ENCODE assay signal across 1 cellular context in the genomic region with DNA sequence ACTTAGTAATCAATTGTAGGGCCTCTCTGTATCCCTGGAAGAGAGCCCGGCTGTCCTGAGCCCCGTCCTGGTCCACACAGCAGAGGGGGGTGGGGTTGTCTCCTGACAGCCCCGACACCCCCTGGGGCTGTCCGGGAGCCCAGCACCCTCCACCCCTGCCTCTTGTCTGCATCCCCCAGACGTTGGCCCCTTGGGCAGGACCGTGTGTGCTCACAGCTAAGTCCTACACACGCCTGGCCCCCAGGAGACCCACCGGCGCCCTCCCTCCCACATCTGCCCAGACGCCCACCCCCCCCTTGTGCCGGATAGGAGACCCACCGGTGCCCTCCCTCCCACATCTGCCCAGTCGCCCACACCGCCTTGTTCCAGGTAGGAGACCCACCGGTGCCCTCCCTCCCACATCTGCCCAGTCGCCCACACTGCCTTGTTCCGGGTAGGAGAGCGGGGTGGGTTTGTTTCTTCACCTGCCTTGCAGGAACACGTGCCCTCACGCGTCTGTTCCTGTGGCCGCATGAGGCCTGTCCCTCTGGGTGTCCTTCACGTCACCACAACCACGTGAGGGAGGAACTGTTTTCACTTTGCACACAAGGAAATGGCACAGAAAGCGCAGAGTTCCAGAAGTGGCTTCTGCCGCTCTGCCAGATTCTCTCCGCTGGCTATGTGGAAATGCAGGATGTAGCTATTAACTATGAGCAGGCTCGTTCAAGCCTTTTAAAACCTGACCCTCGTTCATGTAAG.
TF ChIP-seq lines count a peak whose summit lies in the region.

No MANE protein-coding gene starts in this region.

TF ChIP-seq in H1, 55 proteins besides CTCF, POLR2A, EP300 and RAD21 (continued from another document):
- TF ChIP-seq EGR1 (IDR thresholded peaks at IDR 0.05; ENCODE audit: borderline replicate concordance, low read depth, low read length) (no peak), NANOG (IDR thresholded peaks at IDR 0.05; ENCODE audit: insufficient read depth, low read depth, low read length, poor library complexity, severe bottlenecking) (no peak), GABPA (IDR thresholded peaks at IDR 0.05; ENCODE audit: borderline replicate concordance, insufficient read depth, low read length) (no peak), CREB1 (IDR thresholded peaks at IDR 0.05) (no peak), TCF12 (IDR thresholded peaks at IDR 0.05; ENCODE audit: low read depth, low read length) (no peak), HDAC6 (IDR thresholded peaks at IDR 0.05; ENCODE audit: low read depth, low read length) (no peak), RFX5 (IDR thresholded peaks at IDR 0.05; ENCODE audit: borderline replicate concordance, low read depth, low read length) (no peak), HDAC2 (IDR thresholded peaks at IDR 0.05; ENCODE audit: borderline replicate concordance in 1 of 2, low read depth in 2 of 2, low read length in 2 of 2) (no peak), TEAD4 (IDR thresholded peaks at IDR 0.05; ENCODE audit: low read depth, low read length) (no peak), MAFK (IDR thresholded peaks at IDR 0.05; ENCODE audit: low read depth, low read length) (no peak), BACH1 (IDR thresholded peaks at IDR 0.05; ENCODE audit: low read length) (no peak), TAF1 (IDR thresholded peaks at IDR 0.05; ENCODE audit: low read depth, low read length) (no peak), YY1 (IDR thresholded peaks at IDR 0.05; ENCODE audit: low read depth, low read length) (no peak), SAP30 (IDR thresholded peaks at IDR 0.05; ENCODE audit: insufficient read depth, insufficient replicate concordance, low read length) (no peak), KDM1A (IDR thresholded peaks at IDR 0.05; ENCODE audit: borderline replicate concordance, low read length) (no peak), SIRT6 (IDR thresholded peaks at IDR 0.05; ENCODE audit: low read length) (no peak)
